Comparison of ENCODE assay signal across 12 cellular contexts in genomic region chr17:66675991-66676371, GRCh38.
A peak's percentile ranks its signal among the peaks of the same experiment; 100 is the strongest.
DNase-seq lines count a peak whose midpoint lies in the region; ATAC-seq, FAIRE-seq and TF ChIP-seq lines count a peak whose summit lies in the region.
"Had no signal": no experiment of that assay in that cellular context is flagged by ENCODE, and none has a peak within 500 bp of the region (broad histone marks: within the 10 kb centered on the region; RNA-seq: fewer than 3 reads in every experiment).

No MANE protein-coding gene starts in this region.

- no peak for TF ChIP-seq EP300 in HepG2 (IDR thresholded peaks at IDR 0.05; ENCODE audit: low read depth in 2 of 2, low read length in 2 of 2)
- no peak for TF ChIP-seq EP300 in HepG2 (CRISPR knock-in tag; IDR thresholded peaks at IDR 0.05; ENCODE audit: borderline replicate concordance)

- H3K4me1 ChIP-seq in mucosa of stomach (ENCODE audit: control insufficient read depth, insufficient read depth, low read length) (peaks cover 51% of the 10 kb centered on the region), testis (peaks cover 18% of the 10 kb centered on the region), HepG2 (ENCODE audit: insufficient read depth, low read length) (peaks cover 21% of the 10 kb centered on the region)

- no peaks in the 10 kb centered on the region for H3K36me3 ChIP-seq in mucosa of stomach (ENCODE audit: control insufficient read depth, insufficient read depth, low read length)
- no peaks in the 10 kb centered on the region for H3K36me3 ChIP-seq in testis (ENCODE audit: low read depth, missing control alignments)
- H3K36me3 ChIP-seq in HepG2 (replicated peaks in 1 of 2; ENCODE audit: control insufficient read depth in 1 of 2, insufficient read depth in 2 of 2, low read length in 2 of 2), result peaks cover 0 to 1% of the 10 kb centered on the region in 2 experiments; a peak in 1 of 5 replicates

- H3K27me3 ChIP-seq in mucosa of stomach (ENCODE audit: control insufficient read depth, insufficient read depth, low read length) (no peaks in the 10 kb centered on the region), testis (no peaks in the 10 kb centered on the region), HepG2 (ENCODE audit: control insufficient read depth in 1 of 2, insufficient read depth in 2 of 2, low read length in 2 of 2) (no peaks in the 10 kb centered on the region)

- no peak overlapping the region for H3K4me3 ChIP-seq in mucosa of stomach (ENCODE audit: low read length)
- no peak overlapping the region for H3K4me3 ChIP-seq in testis
- H3K4me3 ChIP-seq in HepG2 (replicated peaks in 1 of 3; ENCODE audit: insufficient read depth in 1 of 3, low read depth in 2 of 3, low read length in 3 of 3), result no peak overlapping the region

- no peak for TF ChIP-seq RAD21 in HepG2 (CRISPR knock-in tag; IDR thresholded peaks at IDR 0.05)

- H3K9me3 ChIP-seq in mucosa of stomach (ENCODE audit: control insufficient read depth, low read length), result no peaks in the 10 kb centered on the region
- no peaks in the 10 kb centered on the region for H3K9me3 ChIP-seq in testis
- H3K9me3 ChIP-seq in HepG2 (ENCODE audit: low read length), result no peaks in the 10 kb centered on the region

- H3K27ac ChIP-seq in RWPE1 (peak overlapping the region; percentile 100), epithelial cell of prostate (peak overlapping the region; percentile 89), testis (peak overlapping the region; percentile 87 to 96), HepG2 (ENCODE audit: extremely low read length, insufficient read depth, low read length) (no peak overlapping the region)

- no peak overlapping the region for H3K4me2 ChIP-seq in HepG2 (ENCODE audit: low read depth, low read length)

- CTCF ChIA-PET in RWPE1 (lab: Yijun Ruan, JAX) (interaction anchor here (0.6 to 1.0 kb wide), 4 partner anchors 8 to 278 kb away, joined by 3 read pairs; no protein-coding TSS in a partner anchor), HepG2 (lab: Yijun Ruan, JAX; ENCODE audit: low intra/inter-chr PET ratio, low total read pairs) (no interaction called here)

- TF ChIP-seq POLR2A in testis (IDR thresholded peaks at IDR 0.05), result no peak
- no peak for TF ChIP-seq POLR2A in HepG2 (IDR thresholded peaks at IDR 0.05; ENCODE audit: insufficient read depth in 1 of 2, low read depth in 2 of 2, low read length in 2 of 2)

- WGBS in testis, 2 donors, result 63 to 68% methylated on average over 14 to 17 of the region's 17 CpGs
- WGBS in HepG2 (ENCODE audit: low lambda C conversion rate), result 98% methylated on average over 17 of the region's 17 CpGs

- POLR2A ChIA-PET in RWPE1 (lab: Yijun Ruan, JAX; ENCODE audit: low non-redundant PET) (no interaction called here), HepG2 (lab: Yijun Ruan, JAX) (no interaction called here)

- TF ChIP-seq CTCF in RWPE1 (conservative IDR thresholded peaks at IDR 0.05; ENCODE audit: low read depth) (no peak), testis (IDR thresholded peaks at IDR 0.05) (no peak), HepG2 (CRISPR knock-in tag; IDR thresholded peaks at IDR 0.05) (no peak)

- in situ Hi-C loops in HepG2 (cut with HindIII; ENCODE audit: extremely low pct_ligation_motif_present, low pct_unique_long_range_greater_than_20kb), result no loop called here

- DNase-seq in RWPE1 (ENCODE audit: low spot score) (peak; percentile 34), epithelial cell of prostate (ENCODE audit: low read depth, low spot score) (no peak), testis (peak; percentile 86), NCI-H748 treated with DMSO at 0.1 percent for 48 hours (lab: John Stamatoyannopoulos, UW) (no peak), Kasumi-1 (lab: John Stamatoyannopoulos, UW) (no peak), HepG2 (ENCODE audit: low spot score) (no peak)
- DNase-seq: CD4-positive, CD25-positive, alpha-beta regulatory T cell; effector CD4-positive, alpha-beta T cell; T-cell had no signal

- ATAC-seq in HepG2, result no peak
- no peak for ATAC-seq in GM21786 (IDR thresholded peaks at IDR 0.05; ENCODE audit: unreplicated experiment)
- ATAC-seq: activated naive CD4-positive, alpha-beta T cell treated with anti-CD3 and anti-CD28 coated beads, Interleukin-2, amount 50 U/mL, for 72 hours; T-cell had no signal

- FAIRE-seq in HepG2 (lab: Jason Lieb, UNC), result no peak

- intact Hi-C loops in testis (cut with DNase I; ENCODE audit: low total_unique reads) (no loop called here), HepG2 (cut with micrococcal nuclease; ENCODE audit: unreplicated experiment) (no loop called here)

- no TSS peak for BruUV-seq in HepG2 (replicated peaks; lab: Mats Ljungman, UMichigan)

- H3K9ac ChIP-seq in mucosa of stomach (ENCODE audit: low read length) (peak overlapping the region; percentile 56), HepG2 (ENCODE audit: insufficient read depth, low read depth, low read length) (no peak overlapping the region)

- no peaks in the 10 kb centered on the region for H3K79me2 ChIP-seq in HepG2 (ENCODE audit: insufficient read depth, low read length)

- H2AFZ ChIP-seq in HepG2 (ENCODE audit: low read length), result no peak overlapping the region

- H4K20me1 ChIP-seq in HepG2 (ENCODE audit: insufficient read depth, low read length), result no peaks in the 10 kb centered on the region

TF ChIP-seq in HepG2, 621 proteins besides CTCF, POLR2A, EP300 and RAD21:
- TF ChIP-seq ZNF17 (CRISPR knock-in tag; IDR thresholded peaks at IDR 0.05) (no peak), FOXP4 (CRISPR knock-in tag; IDR thresholded peaks at IDR 0.05) (no peak), MZF1 (CRISPR knock-in tag; IDR thresholded peaks at IDR 0.05; ENCODE audit: borderline replicate concordance) (no peak), MAFF (IDR thresholded peaks at IDR 0.05; ENCODE audit: low read depth, low read length) (no peak), ZNF577 (CRISPR knock-in tag; IDR thresholded peaks at IDR 0.05; ENCODE audit: borderline replicate concordance, low read depth) (no peak), RCOR2 (CRISPR knock-in tag; IDR thresholded peaks at IDR 0.05) (no peak), TBX3 (IDR thresholded peaks at IDR 0.05; ENCODE audit: borderline replicate concordance) (no peak), POLR2G (IDR thresholded peaks at IDR 0.05; ENCODE audit: low read depth, low read length) (no peak), SP5 (CRISPR knock-in tag; IDR thresholded peaks at IDR 0.05; ENCODE audit: borderline replicate concordance, low read depth) (no peak), SMARCC2 (IDR thresholded peaks at IDR 0.05) (no peak)
- TF ChIP-seq, protein P1, sequence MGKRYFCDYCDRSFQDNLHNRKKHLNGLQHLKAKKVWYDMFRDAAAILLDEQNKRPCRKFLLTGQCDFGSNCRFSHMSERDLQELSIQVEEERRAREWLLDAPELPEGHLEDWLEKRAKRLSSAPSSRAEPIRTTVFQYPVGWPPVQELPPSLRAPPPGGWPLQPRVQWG (CRISPR knock-in tag; IDR thresholded peaks at IDR 0.05; ENCODE audit: borderline replicate concordance, low read depth), result no peak
- TF ChIP-seq, protein P2, sequence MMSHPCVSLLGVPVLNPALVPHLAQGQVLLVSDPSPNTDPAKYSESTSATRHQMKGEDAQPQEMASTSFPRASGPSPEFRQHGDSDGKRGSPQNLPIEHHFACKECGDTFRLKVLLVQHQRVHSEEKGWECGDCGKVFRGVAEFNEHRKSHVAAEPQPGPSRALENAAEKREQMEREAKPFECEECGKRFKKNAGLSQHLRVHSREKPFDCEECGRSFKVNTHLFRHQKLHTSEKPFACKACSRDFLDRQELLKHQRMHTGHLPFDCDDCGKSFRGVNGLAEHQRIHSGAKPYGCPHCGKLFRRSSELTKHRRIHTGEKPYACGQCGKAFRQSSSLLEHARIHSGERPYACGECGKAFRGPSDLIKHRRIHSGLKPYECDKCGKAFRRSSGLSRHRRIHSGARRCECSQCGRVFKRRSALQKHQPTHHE (CRISPR knock-in tag; IDR thresholded peaks at IDR 0.05; ENCODE audit: borderline replicate concordance), result no peak

Comparison
In these comparisons a context has a peak if more than half of its experiments do, and no peak if none do; other contexts are left out.
1. DNase-seq: peak in RWPE1 (single experiment) and testis (single experiment); none in epithelial cell of prostate (single experiment), NCI-H748 treated with DMSO at 0.1 percent for 48 hours (single experiment), Kasumi-1 (0 of 2) and HepG2 (single experiment).